Comparison of ENCODE assay signal across 1 cellular context in genomic region chr2:27705851-27706622, GRCh38.
TF ChIP-seq lines count a peak whose summit lies in the region.

No MANE protein-coding gene starts in this region.

TF ChIP-seq in SK-N-SH, 30 proteins besides CTCF, POLR2A, EP300 and RAD21 (continued from another document):
- TF ChIP-seq, protein P1, sequence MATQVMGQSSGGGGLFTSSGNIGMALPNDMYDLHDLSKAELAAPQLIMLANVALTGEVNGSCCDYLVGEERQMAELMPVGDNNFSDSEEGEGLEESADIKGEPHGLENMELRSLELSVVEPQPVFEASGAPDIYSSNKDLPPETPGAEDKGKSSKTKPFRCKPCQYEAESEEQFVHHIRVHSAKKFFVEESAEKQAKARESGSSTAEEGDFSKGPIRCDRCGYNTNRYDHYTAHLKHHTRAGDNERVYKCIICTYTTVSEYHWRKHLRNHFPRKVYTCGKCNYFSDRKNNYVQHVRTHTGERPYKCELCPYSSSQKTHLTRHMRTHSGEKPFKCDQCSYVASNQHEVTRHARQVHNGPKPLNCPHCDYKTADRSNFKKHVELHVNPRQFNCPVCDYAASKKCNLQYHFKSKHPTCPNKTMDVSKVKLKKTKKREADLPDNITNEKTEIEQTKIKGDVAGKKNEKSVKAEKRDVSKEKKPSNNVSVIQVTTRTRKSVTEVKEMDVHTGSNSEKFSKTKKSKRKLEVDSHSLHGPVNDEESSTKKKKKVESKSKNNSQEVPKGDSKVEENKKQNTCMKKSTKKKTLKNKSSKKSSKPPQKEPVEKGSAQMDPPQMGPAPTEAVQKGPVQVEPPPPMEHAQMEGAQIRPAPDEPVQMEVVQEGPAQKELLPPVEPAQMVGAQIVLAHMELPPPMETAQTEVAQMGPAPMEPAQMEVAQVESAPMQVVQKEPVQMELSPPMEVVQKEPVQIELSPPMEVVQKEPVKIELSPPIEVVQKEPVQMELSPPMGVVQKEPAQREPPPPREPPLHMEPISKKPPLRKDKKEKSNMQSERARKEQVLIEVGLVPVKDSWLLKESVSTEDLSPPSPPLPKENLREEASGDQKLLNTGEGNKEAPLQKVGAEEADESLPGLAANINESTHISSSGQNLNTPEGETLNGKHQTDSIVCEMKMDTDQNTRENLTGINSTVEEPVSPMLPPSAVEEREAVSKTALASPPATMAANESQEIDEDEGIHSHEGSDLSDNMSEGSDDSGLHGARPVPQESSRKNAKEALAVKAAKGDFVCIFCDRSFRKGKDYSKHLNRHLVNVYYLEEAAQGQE (IDR thresholded peaks at IDR 0.05; ENCODE audit: low read depth, low read length) = no peak; the same call in none of the 2 replicates
- TF ChIP-seq YY1 (IDR thresholded peaks at IDR 0.05; ENCODE audit: low read depth) (no peak), GABPA (IDR thresholded peaks at IDR 0.05; ENCODE audit: low read depth) (no peak), POLR2AphosphoS5 (IDR thresholded peaks at IDR 0.05; ENCODE audit: low read depth, low read length) (peak; percentile 44; the same call in 1 of the 2 replicates)
